ENCODE assay signal across 10 cellular contexts in the genomic region with DNA sequence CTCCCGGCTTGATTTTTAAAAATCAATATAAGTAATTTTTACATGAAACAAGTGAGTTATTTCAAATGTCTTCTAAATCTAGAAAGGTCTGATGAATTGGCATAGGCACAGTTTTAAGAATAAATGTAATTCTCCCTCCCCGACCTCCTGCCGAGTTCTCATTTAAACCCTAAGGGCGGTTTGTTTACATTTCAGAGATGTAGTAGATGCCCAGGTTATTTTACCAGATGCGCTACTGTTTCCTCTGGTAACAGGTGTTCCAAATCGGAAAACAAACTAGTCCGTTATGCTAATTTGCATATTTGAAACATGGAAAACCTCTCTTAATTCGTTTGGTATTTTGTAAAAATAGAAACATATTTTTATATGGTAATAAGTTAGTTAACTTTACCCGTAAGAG. TPM values are rescaled to one million over a fixed set of nuclear protein-coding genes. Genes with fewer than 3 reads are reported as not detected.
DNase-seq lines count a peak whose midpoint lies in the region; ATAC-seq and TF ChIP-seq lines count a peak whose summit lies in the region.
"Had no signal": no experiment of that assay in that cellular context is flagged by ENCODE, and none has a peak within 500 bp of the region (broad histone marks: within the 10 kb centered on the region; RNA-seq: fewer than 3 reads in every experiment).

No MANE protein-coding gene starts in this region.

- intact Hi-C loops in activated CD4-positive, alpha-beta T cell treated with anti-CD3 and anti-CD28 coated beads for 36 hours (cut with DNase I, micrococcal nuclease) = no loop called here
- intact Hi-C loops in activated T-helper 2 cell treated with anti-CD3 and anti-CD28 coated beads, Interferon-gamma antibody, Interleukin-2, Interleukin-4, amounts not matched to agents 10 μg/mL and 5 μg/mL and 100 μg/mL, durations not matched to agents 14 hours and 24 hours and 36 hours (cut with micrococcal nuclease) = no loop called here

- no peaks in the 10 kb centered on the region for H3K9me3 ChIP-seq in HUES64 (ENCODE audit: insufficient read depth, low read depth, low read length)

- H3K36me3 ChIP-seq in HUES64 (ENCODE audit: insufficient read depth, low read length) = no peaks in the 10 kb centered on the region

- POLR2A ChIA-PET in activated CD4-positive, alpha-beta T cell treated with anti-CD3 and anti-CD28 coated beads for 36 hours (lab: Charles Lee) = no interaction called here

- no peaks in the 10 kb centered on the region for H3K9me3 Mint-ChIP-seq in activated CD4-positive, alpha-beta T cell treated with anti-CD3 and anti-CD28 coated beads for 36 hours (ENCODE audit: low read depth)
- no peaks in the 10 kb centered on the region for H3K9me3 Mint-ChIP-seq in activated T-helper 2 cell treated with anti-CD3 and anti-CD28 coated beads, Interferon-gamma antibody, Interleukin-2, Interleukin-4, amounts not matched to agents 10 μg/mL and 5 μg/mL and 100 μg/mL, durations not matched to agents 14 hours and 24 hours and 36 hours
- H3K9me3 Mint-ChIP-seq in nephron progenitor cell = peaks cover 28% of the 10 kb centered on the region
- H3K9me3 Mint-ChIP-seq: activated T-cell treated with anti-CD3 and anti-CD28 coated beads, Interleukin-2, amount 50 U/mL, for 4 hours had no signal

- H3K27ac ChIP-seq in HUES64 (ENCODE audit: low read depth, low read length) = no peak overlapping the region

- no peak for DNase-seq in activated CD4-positive, alpha-beta T cell treated with anti-CD3 and anti-CD28 coated beads for 36 hours
- DNase-seq in activated CD4-positive, alpha-beta T cell treated with anti-CD3 and anti-CD28 coated beads, Interleukin-2, amount 50 U/mL, for 4 hours = no peak
- no peak for DNase-seq in activated T-helper 2 cell treated with anti-CD3 and anti-CD28 coated beads, Interferon-gamma antibody, Interleukin-2, Interleukin-4, amounts not matched to agents 10 μg/mL and 5 μg/mL and 100 μg/mL, durations not matched to agents 14 hours and 24 hours and 36 hours (ENCODE audit: low spot score)
- DNase-seq in nephron progenitor cell (no peak), hippocampal formation (lab: John Stamatoyannopoulos, UW) (no peak)
- DNase-seq in stimulated activated naive CD4-positive, alpha-beta T cell treated with Interleukin-2 at 50 U/mL for 16 hours (lab: John Stamatoyannopoulos, UW) = no peak

- no peak overlapping the region for H3K27ac Mint-ChIP-seq in activated CD4-positive, alpha-beta T cell treated with anti-CD3 and anti-CD28 coated beads for 36 hours
- no peak overlapping the region for H3K27ac Mint-ChIP-seq in activated T-helper 2 cell treated with anti-CD3 and anti-CD28 coated beads, Interferon-gamma antibody, Interleukin-2, Interleukin-4, amounts not matched to agents 10 μg/mL and 5 μg/mL and 100 μg/mL, durations not matched to agents 14 hours and 24 hours and 36 hours
- H3K27ac Mint-ChIP-seq in nephron progenitor cell = no peak overlapping the region

- CTCF ChIA-PET in activated CD4-positive, alpha-beta T cell treated with anti-CD3 and anti-CD28 coated beads for 36 hours (lab: Charles Lee) = interaction anchor here (1.4 to 1.7 kb wide), 2 partner anchors 16 kb away, joined by 4 read pairs; no protein-coding TSS in a partner anchor

- ATAC-seq in activated CD4-positive, alpha-beta T cell treated with anti-CD3 and anti-CD28 coated beads for 36 hours = no peak
- no peak for ATAC-seq in HG03460 (IDR thresholded peaks at IDR 0.05; ENCODE audit: unreplicated experiment)

- TF ChIP-seq CTCF in nephron progenitor cell (IDR thresholded peaks at IDR 0.05) = no peak

- H3K4me3 ChIP-seq in HUES64 (ENCODE audit: low read length) = peak overlapping the region; percentile 42

- peaks cover 7% of the 10 kb centered on the region for H3K27me3 Mint-ChIP-seq in activated CD4-positive, alpha-beta T cell treated with anti-CD3 and anti-CD28 coated beads for 36 hours
- no peaks in the 10 kb centered on the region for H3K27me3 Mint-ChIP-seq in activated T-helper 2 cell treated with anti-CD3 and anti-CD28 coated beads, Interferon-gamma antibody, Interleukin-2, Interleukin-4, amounts not matched to agents 10 μg/mL and 5 μg/mL and 100 μg/mL, durations not matched to agents 14 hours and 24 hours and 36 hours (ENCODE audit: low read depth)
- H3K27me3 Mint-ChIP-seq in nephron progenitor cell (ENCODE audit: low read depth, poor library complexity) = peaks cover 76% of the 10 kb centered on the region

- peaks cover 15% of the 10 kb centered on the region for H3K27me3 ChIP-seq in HUES64 (ENCODE audit: insufficient read depth, low read length)

- no peak overlapping the region for H3K9ac ChIP-seq in HUES64 (ENCODE audit: low read depth, low read length)

- 0 out of 2 replicates have a peak, but pooled peaks cover 2% of the 10 kb centered on the region for H3K4me1 ChIP-seq in HUES64 (ENCODE audit: insufficient read depth, low read length)

- peaks cover 6% of the 10 kb centered on the region for H3K4me1 Mint-ChIP-seq in activated CD4-positive, alpha-beta T cell treated with anti-CD3 and anti-CD28 coated beads for 36 hours
- H3K4me1 Mint-ChIP-seq in activated T-helper 2 cell treated with anti-CD3 and anti-CD28 coated beads, Interferon-gamma antibody, Interleukin-2, Interleukin-4, amounts not matched to agents 10 μg/mL and 5 μg/mL and 100 μg/mL, durations not matched to agents 14 hours and 24 hours and 36 hours (ENCODE audit: low read depth) = peaks cover 5% of the 10 kb centered on the region
- no peaks in the 10 kb centered on the region for H3K4me1 Mint-ChIP-seq in nephron progenitor cell

- H3K4me3 Mint-ChIP-seq in activated CD4-positive, alpha-beta T cell treated with anti-CD3 and anti-CD28 coated beads for 36 hours = peak overlapping the region; percentile 73
- H3K4me3 Mint-ChIP-seq in activated T-helper 2 cell treated with anti-CD3 and anti-CD28 coated beads, Interferon-gamma antibody, Interleukin-2, Interleukin-4, amounts not matched to agents 10 μg/mL and 5 μg/mL and 100 μg/mL, durations not matched to agents 14 hours and 24 hours and 36 hours (ENCODE audit: low read depth) = peak overlapping the region; percentile 68
- H3K4me3 Mint-ChIP-seq in nephron progenitor cell = peak overlapping the region; percentile 70

- peaks cover 3% of the 10 kb centered on the region for H3K36me3 Mint-ChIP-seq in activated CD4-positive, alpha-beta T cell treated with anti-CD3 and anti-CD28 coated beads for 36 hours (ENCODE audit: low read depth)
- no peaks in the 10 kb centered on the region for H3K36me3 Mint-ChIP-seq in activated T-helper 2 cell treated with anti-CD3 and anti-CD28 coated beads, Interferon-gamma antibody, Interleukin-2, Interleukin-4, amounts not matched to agents 10 μg/mL and 5 μg/mL and 100 μg/mL, durations not matched to agents 14 hours and 24 hours and 36 hours (ENCODE audit: low read depth)
- H3K36me3 Mint-ChIP-seq in nephron progenitor cell (ENCODE audit: low read depth) = peaks cover 6% of the 10 kb centered on the region

- WGBS in HUES64 = 30% methylated on average over 7 of the region's 9 CpGs

RNA-seq across cellular contexts. Expression of a gene that starts 53.8 kb away (rescaled TPM):
- not detected for total RNA-seq in activated CD4-positive, alpha-beta T cell treated with anti-CD3 and anti-CD28 coated beads for 36 hours
- not detected for polyA plus RNA-seq in HUES64 (2013, experiment 1 of 2)
- not detected for polyA plus RNA-seq in HUES64 (2013, experiment 2 of 2)
- not detected in 2 replicates for total RNA-seq in activated T-helper 2 cell treated with anti-CD3 and anti-CD28 coated beads, Interferon-gamma antibody, Interleukin-2, Interleukin-4, amounts not matched to agents 10 μg/mL and 5 μg/mL and 100 μg/mL, durations not matched to agents 14 hours and 24 hours and 36 hours
- total RNA-seq: activated T-cell treated with anti-CD3 and anti-CD28 coated beads, Interleukin-2, amount 50 U/mL, for 4 hours had no signal
- polyA plus RNA-seq: BJ had no signal
